Comparison of ENCODE assay signal across 8 cellular contexts in the genomic region with DNA sequence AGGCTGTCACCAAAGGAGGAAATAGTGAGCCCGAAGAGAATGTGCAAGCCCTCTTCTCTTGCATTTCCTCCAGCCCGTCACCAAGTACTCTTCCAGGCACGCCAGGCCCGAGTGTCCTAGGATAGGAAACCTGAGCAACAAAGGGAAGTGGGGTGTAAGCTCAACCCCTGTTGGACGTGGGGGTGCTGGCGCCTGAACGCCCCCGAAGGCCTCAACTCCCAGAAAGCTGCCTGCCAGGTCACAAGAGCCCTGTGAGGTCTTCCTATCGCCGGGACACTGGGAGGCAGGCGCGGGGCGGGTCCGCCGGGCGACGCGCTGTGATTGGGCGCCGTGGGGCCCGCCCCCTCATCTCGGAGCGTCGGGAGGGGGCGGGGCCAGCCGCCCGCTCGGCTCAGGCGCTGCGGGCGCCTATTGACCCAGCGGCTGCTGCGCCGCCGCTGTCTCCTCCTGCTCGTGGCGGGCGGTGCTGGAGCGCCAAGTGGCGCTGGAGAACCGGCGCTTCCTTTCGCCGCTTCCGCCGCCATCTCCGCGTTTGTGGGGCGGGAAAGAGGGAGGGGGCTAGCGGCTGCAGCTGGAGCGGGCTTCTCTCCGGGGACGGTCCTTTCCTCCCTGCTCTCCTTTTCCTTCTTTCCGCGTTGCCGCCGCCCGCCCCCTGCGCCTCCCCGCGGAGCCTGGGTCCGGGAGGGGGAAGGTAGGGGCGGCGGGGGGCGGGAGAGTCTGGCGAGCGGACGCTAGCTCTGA. TPM values are rescaled to one million over a fixed set of nuclear protein-coding genes. Genes with fewer than 3 reads are reported as not detected.
DNase-seq lines count a peak whose midpoint lies in the region; ATAC-seq and TF ChIP-seq lines count a peak whose summit lies in the region.

No MANE protein-coding gene starts in this region.

- H2AFZ ChIP-seq in smooth muscle cell (ENCODE audit: low read depth), result peak overlapping the region; percentile 79

- peaks cover 28% of the 10 kb centered on the region for H3K4me1 ChIP-seq in smooth muscle cell (ENCODE audit: low read depth)

- in situ Hi-C loops in T47D (cut with HindIII; ENCODE audit: low pct_unique_long_range_greater_than_20kb, low sequenced_read_pairs), result no loop called here

- peaks cover 31% of the 10 kb centered on the region for H4K20me1 ChIP-seq in smooth muscle cell (ENCODE audit: low read depth)

- 3% methylated on average over 45 of the region's 68 CpGs for WGBS in smooth muscle cell (ENCODE audit: low lambda C conversion rate)

- no peak for DNase-seq in AG04449 (ENCODE audit: low read depth, low spot score)
- DNase-seq in NCI-H2171 (lab: John Stamatoyannopoulos, UW), result peak; percentile 79
- peak; percentile 66 to 93 for DNase-seq in T47D (ENCODE audit: low read depth in 1 of 2, low spot score in 1 of 2)
- DNase-seq in iPS-NIHi7 (ENCODE audit: extremely low spot score), result peak; percentile 92
- peak; percentile 79 for DNase-seq in smooth muscle cell (lab: John Stamatoyannopoulos, UW; ENCODE audit: unreplicated experiment)

- CTCF ChIA-PET in AG04449 (lab: Yijun Ruan, JAX), result interaction anchor here (0.6 to 2.0 kb wide), 7 partner anchors 8 to 312 kb away, joined by 3 to 8 read pairs (median 4); no protein-coding TSS in a partner anchor

- H3K27ac ChIP-seq in VCaP (peak overlapping the region; percentile 84), smooth muscle cell (ENCODE audit: low read depth) (peak overlapping the region; percentile 78)

- TF ChIP-seq CTCF in AG04449 (IDR thresholded peaks at IDR 0.05; ENCODE audit: insufficient read depth, low read length, missing control alignments) (peak; percentile 0), VCaP (conservative IDR thresholded peaks at IDR 0.05) (no peak; the same call in 1 of the 2 replicates), smooth muscle cell (IDR thresholded peaks at IDR 0.05; ENCODE audit: borderline replicate concordance, insufficient read depth, poor library complexity, severe bottlenecking) (no peak)

- no peaks in the 10 kb centered on the region for H3F3A ChIP-seq in smooth muscle cell (ENCODE audit: low read depth)

- ATAC-seq in GM18867 (IDR thresholded peaks at IDR 0.05; ENCODE audit: unreplicated experiment) (peak; percentile 77), HG03095 (IDR thresholded peaks at IDR 0.05; ENCODE audit: unreplicated experiment) (peak; percentile 85)

- H3K9ac ChIP-seq in smooth muscle cell (ENCODE audit: low read depth), result peak overlapping the region; percentile 88

- H3K79me2 ChIP-seq in smooth muscle cell (ENCODE audit: low read depth), result peaks cover 40% of the 10 kb centered on the region

- POLR2A ChIA-PET in AG04449 (lab: Yijun Ruan, JAX), result interaction anchor here (1.0 kb wide), 1 partner anchor 32 kb away, joined by 4 read pairs; no protein-coding TSS in a partner anchor

- H3K4me2 ChIP-seq in smooth muscle cell, result peak overlapping the region; percentile 97

- H3K9me3 ChIP-seq in smooth muscle cell (replicated peaks; ENCODE audit: low read depth), result no peaks in the 10 kb centered on the region

- no peaks in the 10 kb centered on the region for H3K27me3 ChIP-seq in smooth muscle cell (ENCODE audit: low read depth)

- peak overlapping the region; percentile 85 for H3K4me3 ChIP-seq in AG04449 (ENCODE audit: low read depth, low read length)
- H3K4me3 ChIP-seq in smooth muscle cell, result peak overlapping the region; percentile 81

- H3K36me3 ChIP-seq in smooth muscle cell (ENCODE audit: low read depth), result no peaks in the 10 kb centered on the region

RNA-seq across cellular contexts. Expression of gene MAN2A1, which starts 0.6 kb away (rescaled TPM):
- total RNA-seq in smooth muscle cell, result 112 and 115 TPM in 2 replicates
- polyA plus RNA-seq in smooth muscle cell, result 20.3 and 31.4 TPM in 2 replicates
